Comparison of ENCODE assay signal across 19 cellular contexts in genomic region chr5:156328176-156328575, GRCh38. TPM values are rescaled to one million over a fixed set of nuclear protein-coding genes. Genes with fewer than 3 reads are reported as not detected.
A peak's percentile ranks its signal among the peaks of the same experiment; 100 is the strongest.
DNase-seq lines count a peak whose midpoint lies in the region; ATAC-seq and TF ChIP-seq lines count a peak whose summit lies in the region.
"Had no signal": no experiment of that assay in that cellular context is flagged by ENCODE, and none has a peak within 500 bp of the region (broad histone marks: within the 10 kb centered on the region; RNA-seq: fewer than 3 reads in every experiment).

No MANE protein-coding gene starts in this region.

- H3F3A ChIP-seq in GM23338 (replicated peaks; ENCODE audit: low read depth), result no peaks in the 10 kb centered on the region
- H3F3A ChIP-seq in PC-9 (ENCODE audit: insufficient read depth, low read depth), result no peaks in the 10 kb centered on the region

- H3K4me1 Mint-ChIP-seq in GM23338, result peaks cover 3% of the 10 kb centered on the region
- H3K4me1 Mint-ChIP-seq: activated naive CD4-positive, alpha-beta T cell treated with anti-CD3 and anti-CD28 coated beads, Interleukin-2, amount 10 ng/mL, durations not matched to agents 7 days and 5 days; CD4-positive, CD25-positive, alpha-beta regulatory T cell had no signal

- H2AFZ ChIP-seq in GM23338 (peak overlapping the region; percentile 16; the same call in 1 of the 2 replicates), mesenchymal stem cell (ENCODE audit: low read depth, low read length) (no peak overlapping the region), PC-9 (no peak overlapping the region)

- no peak overlapping the region for H3K14ac ChIP-seq in mesenchymal stem cell (ENCODE audit: low read length in 2 of 2)

- no peak overlapping the region for H3K4me3 Mint-ChIP-seq in GM23338
- H3K4me3 Mint-ChIP-seq: activated naive CD4-positive, alpha-beta T cell treated with anti-CD3 and anti-CD28 coated beads, Interleukin-2, amount 10 ng/mL, durations not matched to agents 7 days and 5 days; CD4-positive, CD25-positive, alpha-beta regulatory T cell had no signal

- no peaks in the 10 kb centered on the region for H4K20me1 ChIP-seq in GM23338 (replicated peaks; ENCODE audit: insufficient read depth)
- H4K20me1 ChIP-seq in PC-9 (ENCODE audit: insufficient read depth), result no peaks in the 10 kb centered on the region

- H3K4ac ChIP-seq in mesenchymal stem cell (ENCODE audit: low read depth in 1 of 2, low read length in 2 of 2), result no peak overlapping the region

- no peak overlapping the region for H3K4me3 ChIP-seq in GM23338
- H3K4me3 ChIP-seq in mesenchymal stem cell (ENCODE audit: insufficient read depth in 1 of 2, low read depth in 1 of 2, low read length in 2 of 2), result peak overlapping the region in 1 of 2 experiments; percentile 84
- H3K4me3 ChIP-seq in PC-9, result no peak overlapping the region
- H3K4me3 ChIP-seq: cardiac muscle cell, GM12878, SK-N-MC had no signal

- H3K4me1 ChIP-seq in GM23338 (ENCODE audit: insufficient read depth) (no peaks in the 10 kb centered on the region), mesenchymal stem cell (ENCODE audit: control insufficient read depth, insufficient read depth, low read depth, low read length) (peaks cover 3% of the 10 kb centered on the region), PC-9 (replicated peaks; ENCODE audit: insufficient read depth) (no peaks in the 10 kb centered on the region)

- BruUV-seq in PC-9 (replicated peaks; lab: Mats Ljungman, UMichigan), result no TSS peak

- intact Hi-C loops in PC-9 (cut with micrococcal nuclease; ENCODE audit: unreplicated experiment), result no loop called here

- no peak overlapping the region for H3K23ac ChIP-seq in mesenchymal stem cell (ENCODE audit: low read length in 2 of 2)

- no peak overlapping the region for H4K8ac ChIP-seq in mesenchymal stem cell (ENCODE audit: low read length)

- H3K9ac ChIP-seq in mesenchymal stem cell (ENCODE audit: low read length), result peak overlapping the region; percentile 94

- no peaks in the 10 kb centered on the region for H3K79me1 ChIP-seq in mesenchymal stem cell (replicated peaks; ENCODE audit: low read length, poor library complexity, severe bottlenecking)

- CTCF ChIA-PET in PC-9 (lab: Charles Lee), result no interaction called here

- ATAC-seq in GM23338, result no peak
- ATAC-seq in GM19395 (IDR thresholded peaks at IDR 0.05; ENCODE audit: unreplicated experiment), result no peak
- ATAC-seq: GM12878 had no signal

- no peak overlapping the region for H2BK5ac ChIP-seq in mesenchymal stem cell (ENCODE audit: low read depth, low read length, poor library complexity, severe bottlenecking)

- no peak overlapping the region for H2BK120ac ChIP-seq in mesenchymal stem cell (ENCODE audit: low read depth, low read length)

- H2AK5ac ChIP-seq in mesenchymal stem cell (ENCODE audit: low read length, severe bottlenecking), result no peak overlapping the region

- H2BK12ac ChIP-seq in mesenchymal stem cell (ENCODE audit: low read length in 2 of 2), result no peak overlapping the region

- no peak overlapping the region for H3K27ac Mint-ChIP-seq in GM23338
- H3K27ac Mint-ChIP-seq: activated naive CD4-positive, alpha-beta T cell treated with anti-CD3 and anti-CD28 coated beads, Interleukin-2, amount 10 ng/mL, durations not matched to agents 7 days and 5 days; CD4-positive, CD25-positive, alpha-beta regulatory T cell had no signal

- H3K36me3 ChIP-seq in GM23338 (ENCODE audit: insufficient read depth), result no peaks in the 10 kb centered on the region
- peaks cover 0 to 4% of the 10 kb centered on the region in 2 experiments for H3K36me3 ChIP-seq in mesenchymal stem cell (ENCODE audit: control insufficient read depth in 1 of 2, insufficient read depth in 2 of 2, low read depth in 1 of 2, low read length in 2 of 2)
- no peaks in the 10 kb centered on the region for H3K36me3 ChIP-seq in PC-9 (ENCODE audit: low read depth)
- H3K36me3 ChIP-seq: cardiac muscle cell, thyroid gland had no signal

- no peak overlapping the region for H3K4me2 ChIP-seq in GM23338
- no peak overlapping the region for H3K4me2 ChIP-seq in mesenchymal stem cell (ENCODE audit: low read length, poor library complexity, severe bottlenecking)
- no peak overlapping the region for H3K4me2 ChIP-seq in PC-9

- no peak for TF ChIP-seq CTCF in GM23338 (conservative IDR thresholded peaks at IDR 0.05; ENCODE audit: low read depth in 2 of 2)
- TF ChIP-seq CTCF in PC-9 (conservative IDR thresholded peaks at IDR 0.05), result no peak

- H3K27me3 Mint-ChIP-seq in GM23338 (ENCODE audit: insufficient read depth, low read depth, poor library complexity), result peaks cover 3% of the 10 kb centered on the region

- no peak overlapping the region for H3K18ac ChIP-seq in mesenchymal stem cell (ENCODE audit: low read depth in 1 of 2, low read length in 2 of 2)

- WGBS in mesenchymal stem cell, result 100% methylated on average over 3 of the region's 3 CpGs

- POLR2A ChIA-PET in PC-9 (lab: Charles Lee; ENCODE audit: unreplicated experiment), result no interaction called here

- no peak overlapping the region for H4K91ac ChIP-seq in mesenchymal stem cell (ENCODE audit: low read length)

- no peaks in the 10 kb centered on the region for H3K27me3 ChIP-seq in GM23338 (ENCODE audit: insufficient read depth)
- H3K27me3 ChIP-seq in mesenchymal stem cell (ENCODE audit: control insufficient read depth in 1 of 2, insufficient read depth in 1 of 2, low read length in 2 of 2), result no peaks in the 10 kb centered on the region
- H3K27me3 ChIP-seq in PC-9 (ENCODE audit: insufficient read depth, low read depth), result peaks cover 34% of the 10 kb centered on the region
- H3K27me3 ChIP-seq: cardiac muscle cell, thyroid gland had no signal

- no peak overlapping the region for H2BK15ac ChIP-seq in mesenchymal stem cell (ENCODE audit: low read depth, poor library complexity, severe bottlenecking)

- peaks cover 12% of the 10 kb centered on the region for H3K9me2 ChIP-seq in GM23338 (ENCODE audit: insufficient read depth)
- H3K9me2 ChIP-seq in PC-9 (ENCODE audit: insufficient read depth), result no peaks in the 10 kb centered on the region

- no peaks in the 10 kb centered on the region for H3K79me2 ChIP-seq in GM23338 (replicated peaks; ENCODE audit: insufficient read depth)
- H3K79me2 ChIP-seq in PC-9 (ENCODE audit: low read depth), result no peaks in the 10 kb centered on the region

- no peaks in the 10 kb centered on the region for H3K36me3 Mint-ChIP-seq in GM23338 (ENCODE audit: low read depth)
- H3K36me3 Mint-ChIP-seq: activated naive CD4-positive, alpha-beta T cell treated with anti-CD3 and anti-CD28 coated beads, Interleukin-2, amount 10 ng/mL, durations not matched to agents 7 days and 5 days; CD4-positive, CD25-positive, alpha-beta regulatory T cell had no signal

- DNase-seq in GM23338 (ENCODE audit: low spot score), result no peak
- peak; percentile 18 for DNase-seq in dedifferentiated amniotic fluid mesenchymal stem cell (ENCODE audit: extremely low spot score)
- DNase-seq in mesenchymal stem cell, result no peak
- DNase-seq in superior temporal gyrus (ENCODE audit: extremely low spot score), result peak; percentile 51
- DNase-seq in activated CD4-positive, CD25-positive, alpha-beta regulatory T cell treated with anti-CD3 and anti-CD28 coated beads, Interleukin-2, amount 50 U/mL, for 72 hours, result no peak
- DNase-seq in PC-9, result no peak
- DNase-seq in mesenteric fat pad (ENCODE audit: low spot score), result no peak
- DNase-seq: activated CD8-positive, alpha-beta memory T cell treated with anti-CD3 and anti-CD28 coated beads, Interleukin-2, amount 50 U/mL, for 4 hours; activated naive CD4-positive, alpha-beta T cell treated with anti-CD3 and anti-CD28 coated beads, Interleukin-2, amount 10 ng/mL, durations not matched to agents 7 days and 5 days; CD4-positive, CD25-positive, alpha-beta regulatory T cell; EL; NCI-H1092; NCI-H2171 treated with DMSO at 0.1 percent for 48 hours had no signal

- H3K9me3 Mint-ChIP-seq in GM23338, result no peaks in the 10 kb centered on the region; the same call in 1 of the 3 replicates
- H3K9me3 Mint-ChIP-seq: activated naive CD4-positive, alpha-beta T cell treated with anti-CD3 and anti-CD28 coated beads, Interleukin-2, amount 10 ng/mL, durations not matched to agents 7 days and 5 days had no signal

- H3K9me3 ChIP-seq in mesenchymal stem cell (ENCODE audit: control insufficient read depth, low read length) (no peaks in the 10 kb centered on the region), PC-9 (ENCODE audit: insufficient read depth, low read depth) (no peaks in the 10 kb centered on the region)
- H3K9me3 ChIP-seq: thyroid gland had no signal

- no peak overlapping the region for H3K27ac ChIP-seq in GM23338 (ENCODE audit: low read depth)
- no peak overlapping the region for H3K27ac ChIP-seq in mesenchymal stem cell (ENCODE audit: low read length, poor library complexity, severe bottlenecking)
- no peak overlapping the region for H3K27ac ChIP-seq in PC-9
- H3K27ac ChIP-seq: SK-N-MC had no signal

TF ChIP-seq in GM23338, 12 proteins besides CTCF, POLR2A, EP300 and RAD21 (continues in another document):
- no peak for TF ChIP-seq EZH2phosphoT487 (IDR thresholded peaks at IDR 0.05; ENCODE audit: unreplicated experiment)
- no peak for TF ChIP-seq ZNF331 (CRISPR knock-in tag; IDR thresholded peaks at IDR 0.05; ENCODE audit: low read depth)
- TF ChIP-seq JUNB (IDR thresholded peaks at IDR 0.05; ENCODE audit: unreplicated experiment), result no peak

RNA-seq across cellular contexts. Expression of gene SGCD, which starts 1.2 kb away (rescaled TPM):
- 0.03 TPM in 1 of 2 replicates, not detected in the other for total RNA-seq in GM23338 (2014; rRNA removed; shearing (Covaris generic))
- 0.05 and 0.07 TPM in 2 replicates for polyA plus RNA-seq in GM23338 (2016; fragmentation: Nextera tagmentation; extraction: Ambion mirVana)
- polyA plus RNA-seq in mesenchymal stem cell (2013, experiment 1 of 2), result 0.51 TPM
- 0.63 TPM for polyA plus RNA-seq in mesenchymal stem cell (2013, experiment 2 of 2)
- total RNA-seq in PC-9 (2021), result not detected in 2 replicates
- 3.9 TPM for total RNA-seq in mesenteric fat pad
- total RNA-seq: CD4-positive, CD25-positive, alpha-beta regulatory T cell; endothelial cell of umbilical vein; GM12878 had no signal
- polyA plus RNA-seq: CD4-positive, CD25-positive, alpha-beta regulatory T cell; endothelial cell of umbilical vein had no signal

Comparison
In these comparisons a context has a peak if more than half of its experiments do, and no peak if none do; other contexts are left out.
1. DNase-seq: peak in dedifferentiated amniotic fluid mesenchymal stem cell (single experiment) and superior temporal gyrus (single experiment); none in GM23338 (single experiment), mesenchymal stem cell (single experiment), activated CD4-positive, CD25-positive, alpha-beta regulatory T cell treated with anti-CD3 and anti-CD28 coated beads, Interleukin-2, amount 50 U/mL, for 72 hours (single experiment), PC-9 (0 of 2) and mesenteric fat pad (single experiment).